25 cellular contexts compared by ENCODE assay signal in genomic region chr20:47960277-47960676, GRCh38.
"Had no signal": no experiment of that assay in that cellular context is flagged by ENCODE, and none has a peak within 500 bp of the region (broad histone marks: within the 10 kb centered on the region; RNA-seq: fewer than 3 reads in every experiment).

No MANE protein-coding gene starts in this region.

- H3K9me3 Mint-ChIP-seq: effector memory CD8-positive, alpha-beta T cell; immature natural killer cell; nephron; stimulated activated naive CD8-positive, alpha-beta T cell treated with anti-CD3 and anti-CD28 coated beads, Interleukin-15, amount 100 ng/mL, for 72 hours had no signal

- H3K9me3 ChIP-seq: esophagus squamous epithelium, left ventricle myocardium inferior, lower lobe of right lung, pancreas, suprapubic skin, vagina had no signal

- H3K4me1 Mint-ChIP-seq: immature natural killer cell; stimulated activated naive CD8-positive, alpha-beta T cell treated with anti-CD3 and anti-CD28 coated beads, Interleukin-15, amount 100 ng/mL, for 72 hours had no signal

- H3K4me1 ChIP-seq: esophagus squamous epithelium, lower lobe of right lung, pancreas, suprapubic skin had no signal

- H3K4me2 ChIP-seq: smooth muscle cell had no signal

- H3K4me3 ChIP-seq: esophagus squamous epithelium, left ventricle myocardium inferior, lower lobe of right lung, pancreas, smooth muscle cell, suprapubic skin, vagina had no signal

- H3K27ac ChIP-seq: esophagus squamous epithelium, left ventricle myocardium inferior, lower lobe of right lung, pancreas, suprapubic skin, vagina had no signal

- H3K36me3 ChIP-seq: esophagus squamous epithelium, left ventricle myocardium inferior, lower lobe of right lung, pancreas, suprapubic skin, vagina had no signal

- H3K4me3 Mint-ChIP-seq: effector memory CD8-positive, alpha-beta T cell; immature natural killer cell; stimulated activated naive CD8-positive, alpha-beta T cell treated with anti-CD3 and anti-CD28 coated beads, Interleukin-15, amount 100 ng/mL, for 72 hours had no signal

- ATAC-seq: effector memory CD8-positive, alpha-beta T cell; left colon; lower lobe of right lung; pancreas; sciatic nerve; stimulated activated naive CD8-positive, alpha-beta T cell treated with anti-CD3 and anti-CD28 coated beads, Interleukin-15, amount 100 ng/mL, for 72 hours had no signal

- H3K27ac Mint-ChIP-seq: effector memory CD8-positive, alpha-beta T cell; immature natural killer cell had no signal

- H3K36me3 Mint-ChIP-seq: immature natural killer cell had no signal

- H3K27me3 ChIP-seq: pancreas, suprapubic skin, vagina had no signal

- DNase-seq: cortex of kidney; effector memory CD8-positive, alpha-beta T cell; erythroblast; esophagus squamous epithelium; hypothalamus; immature natural killer cell; islet precursor cell; kidney glomerular epithelial cell; left colon; left ventricle myocardium inferior; lower lobe of right lung; nucleus accumbens; pancreas; stimulated activated CD4-positive, alpha-beta T cell treated with anti-CD3 and anti-CD28 coated beads, Interleukin-12 subunit alpha, Interleukin-12 subunit beta, amount 100 ng/mL, for 4 hours; stimulated activated CD4-positive, alpha-beta T cell treated with anti-CD3 and anti-CD28 coated beads, Interleukin-1b, Interleukin-23, amount 100 ng/mL, for 48 hours; stimulated activated CD4-positive, alpha-beta T cell treated with anti-CD3 and anti-CD28 coated beads, Interleukin-4, amount 100 ng/mL, for 1 hour; stimulated activated CD8-positive, alpha-beta memory T cell treated with anti-CD3 and anti-CD28 coated beads, Interleukin-4, amount 100 ng/mL, for 48 hours; stimulated activated naive CD4-positive, alpha-beta T cell; stimulated activated naive CD8-positive, alpha-beta T cell treated with anti-CD3 and anti-CD28 coated beads, Interleukin-15, amount 100 ng/mL, for 72 hours; trophoblast cell had no signal
